Comparison of ENCODE assay signal across 1 cellular context in the genomic region with DNA sequence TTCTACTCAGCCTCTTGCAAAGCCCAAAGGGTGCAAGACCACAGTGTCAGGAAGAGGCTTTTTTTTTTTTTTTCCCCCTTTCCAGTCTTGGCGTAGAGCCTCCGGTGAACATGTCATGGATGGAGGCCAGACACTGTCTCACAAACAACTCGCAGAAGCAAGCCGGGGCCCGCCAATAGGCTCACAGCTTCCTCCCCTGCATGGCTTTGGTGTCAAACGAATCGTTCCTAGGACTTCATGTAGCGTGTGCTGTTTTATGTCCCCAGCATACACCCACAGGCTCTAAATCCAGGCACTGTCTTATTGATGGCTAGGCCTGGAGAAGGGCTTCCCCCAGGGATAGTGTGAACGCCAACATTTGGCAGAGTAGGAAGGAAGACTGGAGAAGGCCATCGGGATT.
TF ChIP-seq lines count a peak whose summit lies in the region.

No MANE protein-coding gene starts in this region.

TF ChIP-seq in K562, 482 proteins besides CTCF, POLR2A, EP300 and RAD21 (continued from another document):
- TF ChIP-seq, protein P1, sequence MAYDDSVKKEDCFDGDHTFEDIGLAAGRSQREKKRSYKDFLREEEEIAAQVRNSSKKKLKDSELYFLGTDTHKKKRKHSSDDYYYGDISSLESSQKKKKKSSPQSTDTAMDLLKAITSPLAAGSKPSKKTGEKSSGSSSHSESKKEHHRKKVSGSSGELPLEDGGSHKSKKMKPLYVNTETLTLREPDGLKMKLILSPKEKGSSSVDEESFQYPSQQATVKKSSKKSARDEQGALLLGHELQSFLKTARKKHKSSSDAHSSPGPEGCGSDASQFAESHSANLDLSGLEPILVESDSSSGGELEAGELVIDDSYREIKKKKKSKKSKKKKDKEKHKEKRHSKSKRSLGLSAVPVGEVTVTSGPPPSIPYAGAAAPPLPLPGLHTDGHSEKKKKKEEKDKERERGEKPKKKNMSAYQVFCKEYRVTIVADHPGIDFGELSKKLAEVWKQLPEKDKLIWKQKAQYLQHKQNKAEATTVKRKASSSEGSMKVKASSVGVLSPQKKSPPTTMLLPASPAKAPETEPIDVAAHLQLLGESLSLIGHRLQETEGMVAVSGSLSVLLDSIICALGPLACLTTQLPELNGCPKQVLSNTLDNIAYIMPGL (CRISPR knock-in tag; IDR thresholded peaks at IDR 0.05): no peak
- TF ChIP-seq, protein P2, sequence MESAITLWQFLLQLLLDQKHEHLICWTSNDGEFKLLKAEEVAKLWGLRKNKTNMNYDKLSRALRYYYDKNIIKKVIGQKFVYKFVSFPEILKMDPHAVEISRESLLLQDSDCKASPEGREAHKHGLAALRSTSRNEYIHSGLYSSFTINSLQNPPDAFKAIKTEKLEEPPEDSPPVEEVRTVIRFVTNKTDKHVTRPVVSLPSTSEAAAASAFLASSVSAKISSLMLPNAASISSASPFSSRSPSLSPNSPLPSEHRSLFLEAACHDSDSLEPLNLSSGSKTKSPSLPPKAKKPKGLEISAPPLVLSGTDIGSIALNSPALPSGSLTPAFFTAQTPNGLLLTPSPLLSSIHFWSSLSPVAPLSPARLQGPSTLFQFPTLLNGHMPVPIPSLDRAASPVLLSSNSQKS (CRISPR knock-in tag; IDR thresholded peaks at IDR 0.05): no peak
- TF ChIP-seq SAP30 (IDR thresholded peaks at IDR 0.05; ENCODE audit: borderline replicate concordance, insufficient read depth, low read depth, low read length, poor library complexity, severe bottlenecking): no peak
- no peak for TF ChIP-seq GABPB1 (CRISPR knock-in tag; IDR thresholded peaks at IDR 0.05)
- TF ChIP-seq ZNF347 (CRISPR knock-in tag; IDR thresholded peaks at IDR 0.05; ENCODE audit: low read depth): no peak
- TF ChIP-seq CBFB (CRISPR knock-in tag; IDR thresholded peaks at IDR 0.05): no peak
- TF ChIP-seq, protein P3, sequence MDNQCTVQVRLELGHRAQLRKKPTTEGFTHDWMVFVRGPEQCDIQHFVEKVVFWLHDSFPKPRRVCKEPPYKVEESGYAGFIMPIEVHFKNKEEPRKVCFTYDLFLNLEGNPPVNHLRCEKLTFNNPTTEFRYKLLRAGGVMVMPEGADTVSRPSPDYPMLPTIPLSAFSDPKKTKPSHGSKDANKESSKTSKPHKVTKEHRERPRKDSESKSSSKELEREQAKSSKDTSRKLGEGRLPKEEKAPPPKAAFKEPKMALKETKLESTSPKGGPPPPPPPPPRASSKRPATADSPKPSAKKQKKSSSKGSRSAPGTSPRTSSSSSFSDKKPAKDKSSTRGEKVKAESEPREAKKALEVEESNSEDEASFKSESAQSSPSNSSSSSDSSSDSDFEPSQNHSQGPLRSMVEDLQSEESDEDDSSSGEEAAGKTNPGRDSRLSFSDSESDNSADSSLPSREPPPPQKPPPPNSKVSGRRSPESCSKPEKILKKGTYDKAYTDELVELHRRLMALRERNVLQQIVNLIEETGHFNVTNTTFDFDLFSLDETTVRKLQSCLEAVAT (IDR thresholded peaks at IDR 0.05): no peak
- no peak for TF ChIP-seq SAFB2 (IDR thresholded peaks at IDR 0.05; ENCODE audit: borderline replicate concordance, low read depth, low read length, severe bottlenecking)
- no peak for TF ChIP-seq BACH1 (tag; IDR thresholded peaks at IDR 0.05)
- no peak for TF ChIP-seq RBM39 (optimal IDR thresholded peaks at IDR 0.05; ENCODE audit: low read depth, low read length)
- TF ChIP-seq FOXK2 (conservative IDR thresholded peaks at IDR 0.05 in 1 of 2, IDR thresholded peaks at IDR 0.05 in 1 of 2; ENCODE audit: low read depth in 2 of 2): no peak
- TF ChIP-seq ZNF175 (CRISPR knock-in tag; IDR thresholded peaks at IDR 0.05; ENCODE audit: low read depth): no peak
- TF ChIP-seq RAD51 (IDR thresholded peaks at IDR 0.05; ENCODE audit: borderline replicate concordance, low read depth): no peak
- no peak for TF ChIP-seq GTF2A2 (tag; IDR thresholded peaks at IDR 0.05)
